ENCODE assay signal across 32 cellular contexts in the genomic region with DNA sequence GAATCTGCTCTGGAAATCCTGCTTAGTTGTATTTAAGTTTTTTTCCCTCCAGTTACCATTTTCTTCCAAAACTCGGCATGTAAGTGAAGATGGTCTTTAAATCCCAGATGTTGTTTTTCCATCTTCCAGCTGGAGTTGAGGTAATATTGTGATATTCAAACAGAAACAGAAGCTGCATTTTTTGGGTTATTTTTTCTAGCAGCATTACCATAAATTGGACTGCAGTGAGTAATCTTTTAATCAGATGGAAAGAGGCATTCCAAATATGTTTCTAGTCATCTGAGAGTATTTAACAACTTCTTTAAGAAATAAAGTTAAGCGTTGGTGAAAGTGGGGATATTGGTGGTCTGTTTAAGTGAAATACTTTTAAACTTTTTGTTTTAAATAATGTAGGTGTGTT.
A peak's percentile ranks its signal among the peaks of the same experiment; 100 is the strongest.
DNase-seq lines count a peak whose midpoint lies in the region; ATAC-seq, FAIRE-seq and TF ChIP-seq lines count a peak whose summit lies in the region.
"Had no signal": no experiment of that assay in that cellular context is flagged by ENCODE, and none has a peak within 500 bp of the region (broad histone marks: within the 10 kb centered on the region; RNA-seq: fewer than 3 reads in every experiment).

No MANE protein-coding gene starts in this region.

- no peaks in the 10 kb centered on the region for H3K36me3 ChIP-seq in left ventricle myocardium inferior
- H3K36me3 ChIP-seq in astrocyte (ENCODE audit: insufficient read depth, low read length): no peaks in the 10 kb centered on the region
- no peaks in the 10 kb centered on the region for H3K36me3 ChIP-seq in ascending aorta
- H3K36me3 ChIP-seq: adrenal gland, breast epithelium, heart right ventricle, Peyer's patch, thoracic aorta had no signal

- peaks cover 4% of the 10 kb centered on the region for H3K27me3 Mint-ChIP-seq in astrocyte (ENCODE audit: low read depth, unreplicated experiment)

- H3K36me3 Mint-ChIP-seq in astrocyte (ENCODE audit: low read depth, unreplicated experiment): peaks cover 4% of the 10 kb centered on the region
- H3K36me3 Mint-ChIP-seq: natural killer cell had no signal

- H3K27ac ChIP-seq in left ventricle myocardium inferior (replicated peaks): peak overlapping the region; percentile 52
- H3K27ac ChIP-seq in astrocyte (ENCODE audit: low read depth, low read length): no peak overlapping the region
- H3K27ac ChIP-seq in ascending aorta: no peak overlapping the region
- H3K27ac ChIP-seq: 22Rv1, adrenal gland, breast epithelium, Peyer's patch, skin epidermis, thoracic aorta had no signal

- peaks cover 7% of the 10 kb centered on the region for H3K4me1 ChIP-seq in left ventricle myocardium inferior
- H3K4me1 ChIP-seq in astrocyte (ENCODE audit: insufficient read depth, low read length): peaks cover 5% of the 10 kb centered on the region
- no peaks in the 10 kb centered on the region for H3K4me1 ChIP-seq in ascending aorta
- H3K4me1 ChIP-seq: adrenal gland, breast epithelium, Peyer's patch had no signal

- H4K20me1 ChIP-seq in astrocyte (ENCODE audit: insufficient read depth, low read length): no peaks in the 10 kb centered on the region

- peaks cover 8% of the 10 kb centered on the region for H3K4me1 Mint-ChIP-seq in astrocyte (ENCODE audit: low read depth, unreplicated experiment)
- H3K4me1 Mint-ChIP-seq: GM23338, natural killer cell had no signal

- no peak overlapping the region for H3K4me3 Mint-ChIP-seq in astrocyte (ENCODE audit: unreplicated experiment)
- H3K4me3 Mint-ChIP-seq: activated CD8-positive, alpha-beta T cell treated with anti-CD3 and anti-CD28 coated beads for 36 hours; activated naive CD4-positive, alpha-beta T cell treated with anti-CD3 and anti-CD28 coated beads for 36 hours; CD4-positive, alpha-beta T cell; GM23338; natural killer cell had no signal

- H2AFZ ChIP-seq in astrocyte (ENCODE audit: low read depth, low read length): no peak overlapping the region
- H2AFZ ChIP-seq: GM23338 had no signal

- H3K9me3 ChIP-seq in left ventricle myocardium inferior (replicated peaks): no peaks in the 10 kb centered on the region
- H3K9me3 ChIP-seq in astrocyte (ENCODE audit: insufficient read depth, low read depth, low read length): no peaks in the 10 kb centered on the region
- H3K9me3 ChIP-seq in ascending aorta: no peaks in the 10 kb centered on the region
- H3K9me3 ChIP-seq: adrenal gland, breast epithelium, heart right ventricle, mucosa of descending colon, Peyer's patch, thoracic aorta had no signal

- H3K9me3 Mint-ChIP-seq in astrocyte (ENCODE audit: unreplicated experiment): no peaks in the 10 kb centered on the region
- H3K9me3 Mint-ChIP-seq: activated CD8-positive, alpha-beta T cell treated with anti-CD3 and anti-CD28 coated beads for 36 hours; activated naive CD4-positive, alpha-beta T cell treated with anti-CD3 and anti-CD28 coated beads for 36 hours; CD4-positive, alpha-beta T cell; GM23338 had no signal

- H3K4me2 ChIP-seq in astrocyte (ENCODE audit: low read length): peak overlapping the region; percentile 4
- H3K4me2 ChIP-seq: GM23338 had no signal

- ATAC-seq in left cardiac atrium (no peak), sciatic nerve (no peak)
- ATAC-seq: activated CD8-positive, alpha-beta T cell treated with anti-CD3 and anti-CD28 coated beads for 36 hours; GM23338; mucosa of descending colon; natural killer cell had no signal

- H3K27me3 ChIP-seq in left ventricle myocardium inferior (ENCODE audit: low read depth) (peaks cover 6% of the 10 kb centered on the region), astrocyte (ENCODE audit: insufficient read depth, low read length) (no peaks in the 10 kb centered on the region), ascending aorta (no peaks in the 10 kb centered on the region)
- H3K27me3 ChIP-seq: adrenal gland, breast epithelium, Peyer's patch had no signal

- intact Hi-C loops in left ventricle myocardium inferior (cut with micrococcal nuclease): no loop called here
- intact Hi-C loops in left cardiac atrium (cut with DNase I): no loop called here
- intact Hi-C loops in ascending aorta (cut with DNase I): no loop called here
- intact Hi-C loops in sciatic nerve (cut with DNase I): no loop called here

- DNase-seq in left ventricle myocardium inferior (no peak), left cardiac atrium (no peak), astrocyte (ENCODE audit: low read depth) (peak; percentile 53), fibroblast of peridontal ligament (ENCODE audit: extremely low read depth) (peak; percentile 78), stromal cell of bone marrow (ENCODE audit: low read depth) (peak; percentile 32), ascending aorta (ENCODE audit: low spot score in 2 of 2) (no peak), sciatic nerve (ENCODE audit: low spot score) (no peak)
- no peak for DNase-seq in activated CD4-positive, alpha-beta T cell treated with anti-CD3 and anti-CD28 coated beads, Interleukin-2, amount 50 U/mL, for 1 hour
- DNase-seq: activated CD4-positive, CD25-positive, alpha-beta regulatory T cell treated with anti-CD3 and anti-CD28 coated beads, Interleukin-2, amount 50 U/mL, for 72 hours; activated CD8-positive, alpha-beta T cell treated with anti-CD3 and anti-CD28 coated beads for 36 hours; activated naive CD4-positive, alpha-beta T cell treated with anti-CD3 and anti-CD28 coated beads for 36 hours; adrenal gland; AML-193; CD4-positive, alpha-beta T cell; effector CD4-positive, alpha-beta T cell; heart right ventricle; mucosa of descending colon; natural killer cell; NCI-H1105; NCI-H187; NCI-H82; Peyer's patch; SHP77; stimulated activated naive CD4-positive, alpha-beta T cell treated with Interleukin-2 at 50 U/mL for 16 hours had no signal

- H3K79me2 ChIP-seq in astrocyte (ENCODE audit: insufficient read depth, low read length): no peaks in the 10 kb centered on the region

- FAIRE-seq in astrocyte (lab: Jason Lieb, UNC): no peak
- FAIRE-seq: colon, frontal cortex, HTR-8/SVneo had no signal

- H3K4me3 ChIP-seq in left ventricle myocardium inferior (no peak overlapping the region), astrocyte (ENCODE audit: insufficient read depth, low read depth, low read length) (no peak overlapping the region), ascending aorta (no peak overlapping the region)
- H3K4me3 ChIP-seq: adrenal gland, breast epithelium, GM23338, heart right ventricle, mucosa of descending colon, Peyer's patch, skin epidermis, thoracic aorta had no signal

- no peak overlapping the region for H3K9ac ChIP-seq in astrocyte (ENCODE audit: low read length)

- TF ChIP-seq CTCF in left ventricle myocardium inferior (IDR thresholded peaks at IDR 0.05; ENCODE audit: borderline replicate concordance): no peak
- no peak for TF ChIP-seq CTCF in astrocyte (IDR thresholded peaks at IDR 0.05; ENCODE audit: insufficient read depth, low read depth, low read length)
- TF ChIP-seq CTCF in ascending aorta (IDR thresholded peaks at IDR 0.05): no peak

- H3K27ac Mint-ChIP-seq in astrocyte (ENCODE audit: unreplicated experiment): no peak overlapping the region
- H3K27ac Mint-ChIP-seq: activated CD8-positive, alpha-beta T cell treated with anti-CD3 and anti-CD28 coated beads for 36 hours; activated naive CD4-positive, alpha-beta T cell treated with anti-CD3 and anti-CD28 coated beads for 36 hours; CD4-positive, alpha-beta T cell; GM23338; natural killer cell had no signal

Comparison
In these comparisons a context has a peak if more than half of its experiments do, and no peak if none do; other contexts are left out.
1. DNase-seq: peak in astrocyte (single experiment), fibroblast of peridontal ligament (single experiment) and stromal cell of bone marrow (single experiment); none in left ventricle myocardium inferior (single experiment), left cardiac atrium (single experiment), ascending aorta (0 of 2), sciatic nerve (single experiment) and activated CD4-positive, alpha-beta T cell treated with anti-CD3 and anti-CD28 coated beads, Interleukin-2, amount 50 U/mL, for 1 hour (single experiment).